ENCODE assay signal across 1 cellular context in the genomic region with DNA sequence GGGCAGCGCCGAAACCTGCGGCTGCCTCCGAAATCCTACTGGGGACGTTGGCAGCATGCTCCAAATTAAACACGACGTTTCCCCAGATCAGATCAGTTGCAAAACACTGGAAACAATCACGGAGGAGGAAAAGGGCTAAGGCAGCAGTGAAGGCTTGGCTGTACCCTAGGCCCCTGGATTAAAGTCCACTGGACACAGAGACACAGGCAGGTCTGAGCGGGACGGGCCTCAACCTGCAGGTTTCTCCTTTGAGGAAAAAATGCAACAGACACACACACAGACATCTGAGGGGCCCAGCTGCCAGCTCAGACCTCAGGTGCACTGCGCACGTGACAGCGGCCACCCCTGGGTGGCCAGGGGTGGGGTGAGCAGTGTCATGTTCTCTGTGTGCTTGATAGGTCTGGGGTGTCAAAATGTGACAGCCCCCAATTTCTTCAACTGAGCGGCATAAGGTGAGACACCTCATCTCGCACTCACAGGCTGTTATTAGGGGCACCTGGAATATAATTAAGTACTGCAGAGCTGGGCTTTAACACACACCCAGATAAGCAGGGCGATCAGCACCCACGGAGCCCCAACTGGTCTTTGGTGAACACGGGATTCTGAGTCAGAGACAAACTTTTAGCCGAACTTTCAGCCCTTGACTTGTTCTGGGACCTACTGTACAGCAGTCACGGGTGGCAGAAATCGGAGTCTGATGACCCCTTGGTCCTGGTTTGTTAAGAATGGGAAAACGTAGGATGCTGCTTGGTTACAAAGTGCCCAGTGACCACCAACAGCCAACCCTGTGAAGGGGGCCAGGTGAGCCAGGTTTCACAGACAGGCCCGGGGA.
TF ChIP-seq lines count a peak whose summit lies in the region.

No MANE protein-coding gene starts in this region.

TF ChIP-seq in HEK293, 187 proteins besides CTCF, POLR2A, EP300 and RAD21 (continued from another document):
- TF ChIP-seq, protein P1, sequence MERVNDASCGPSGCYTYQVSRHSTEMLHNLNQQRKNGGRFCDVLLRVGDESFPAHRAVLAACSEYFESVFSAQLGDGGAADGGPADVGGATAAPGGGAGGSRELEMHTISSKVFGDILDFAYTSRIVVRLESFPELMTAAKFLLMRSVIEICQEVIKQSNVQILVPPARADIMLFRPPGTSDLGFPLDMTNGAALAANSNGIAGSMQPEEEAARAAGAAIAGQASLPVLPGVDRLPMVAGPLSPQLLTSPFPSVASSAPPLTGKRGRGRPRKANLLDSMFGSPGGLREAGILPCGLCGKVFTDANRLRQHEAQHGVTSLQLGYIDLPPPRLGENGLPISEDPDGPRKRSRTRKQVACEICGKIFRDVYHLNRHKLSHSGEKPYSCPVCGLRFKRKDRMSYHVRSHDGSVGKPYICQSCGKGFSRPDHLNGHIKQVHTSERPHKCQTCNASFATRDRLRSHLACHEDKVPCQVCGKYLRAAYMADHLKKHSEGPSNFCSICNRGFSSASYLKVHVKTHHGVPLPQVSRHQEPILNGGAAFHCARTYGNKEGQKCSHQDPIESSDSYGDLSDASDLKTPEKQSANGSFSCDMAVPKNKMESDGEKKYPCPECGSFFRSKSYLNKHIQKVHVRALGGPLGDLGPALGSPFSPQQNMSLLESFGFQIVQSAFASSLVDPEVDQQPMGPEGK (tag by site-specific recombination; IDR thresholded peaks at IDR 0.05) = 0 out of 2 replicates have a peak, but pooled peaks have one; percentile 7
- TF ChIP-seq ZNF19 (tag by site-specific recombination; IDR thresholded peaks at IDR 0.05; ENCODE audit: low read depth) (no peak), ZNF132 (tag by site-specific recombination; IDR thresholded peaks at IDR 0.05; ENCODE audit: borderline replicate concordance) (no peak), ZNF585B (tag by site-specific recombination; IDR thresholded peaks at IDR 0.05) (no peak), GLIS1 (tag by site-specific recombination; IDR thresholded peaks at IDR 0.05) (peak; percentile 34; the same call in 1 of the 2 replicates), ZNF366 (tag by site-specific recombination; conservative IDR thresholded peaks at IDR 0.05) (no peak), ZNF335 (tag by site-specific recombination; conservative IDR thresholded peaks at IDR 0.05) (no peak), SCRT2 (tag by site-specific recombination; IDR thresholded peaks at IDR 0.05) (0 out of 2 replicates have a peak, but pooled peaks have one; percentile 29)
- TF ChIP-seq, protein P2, sequence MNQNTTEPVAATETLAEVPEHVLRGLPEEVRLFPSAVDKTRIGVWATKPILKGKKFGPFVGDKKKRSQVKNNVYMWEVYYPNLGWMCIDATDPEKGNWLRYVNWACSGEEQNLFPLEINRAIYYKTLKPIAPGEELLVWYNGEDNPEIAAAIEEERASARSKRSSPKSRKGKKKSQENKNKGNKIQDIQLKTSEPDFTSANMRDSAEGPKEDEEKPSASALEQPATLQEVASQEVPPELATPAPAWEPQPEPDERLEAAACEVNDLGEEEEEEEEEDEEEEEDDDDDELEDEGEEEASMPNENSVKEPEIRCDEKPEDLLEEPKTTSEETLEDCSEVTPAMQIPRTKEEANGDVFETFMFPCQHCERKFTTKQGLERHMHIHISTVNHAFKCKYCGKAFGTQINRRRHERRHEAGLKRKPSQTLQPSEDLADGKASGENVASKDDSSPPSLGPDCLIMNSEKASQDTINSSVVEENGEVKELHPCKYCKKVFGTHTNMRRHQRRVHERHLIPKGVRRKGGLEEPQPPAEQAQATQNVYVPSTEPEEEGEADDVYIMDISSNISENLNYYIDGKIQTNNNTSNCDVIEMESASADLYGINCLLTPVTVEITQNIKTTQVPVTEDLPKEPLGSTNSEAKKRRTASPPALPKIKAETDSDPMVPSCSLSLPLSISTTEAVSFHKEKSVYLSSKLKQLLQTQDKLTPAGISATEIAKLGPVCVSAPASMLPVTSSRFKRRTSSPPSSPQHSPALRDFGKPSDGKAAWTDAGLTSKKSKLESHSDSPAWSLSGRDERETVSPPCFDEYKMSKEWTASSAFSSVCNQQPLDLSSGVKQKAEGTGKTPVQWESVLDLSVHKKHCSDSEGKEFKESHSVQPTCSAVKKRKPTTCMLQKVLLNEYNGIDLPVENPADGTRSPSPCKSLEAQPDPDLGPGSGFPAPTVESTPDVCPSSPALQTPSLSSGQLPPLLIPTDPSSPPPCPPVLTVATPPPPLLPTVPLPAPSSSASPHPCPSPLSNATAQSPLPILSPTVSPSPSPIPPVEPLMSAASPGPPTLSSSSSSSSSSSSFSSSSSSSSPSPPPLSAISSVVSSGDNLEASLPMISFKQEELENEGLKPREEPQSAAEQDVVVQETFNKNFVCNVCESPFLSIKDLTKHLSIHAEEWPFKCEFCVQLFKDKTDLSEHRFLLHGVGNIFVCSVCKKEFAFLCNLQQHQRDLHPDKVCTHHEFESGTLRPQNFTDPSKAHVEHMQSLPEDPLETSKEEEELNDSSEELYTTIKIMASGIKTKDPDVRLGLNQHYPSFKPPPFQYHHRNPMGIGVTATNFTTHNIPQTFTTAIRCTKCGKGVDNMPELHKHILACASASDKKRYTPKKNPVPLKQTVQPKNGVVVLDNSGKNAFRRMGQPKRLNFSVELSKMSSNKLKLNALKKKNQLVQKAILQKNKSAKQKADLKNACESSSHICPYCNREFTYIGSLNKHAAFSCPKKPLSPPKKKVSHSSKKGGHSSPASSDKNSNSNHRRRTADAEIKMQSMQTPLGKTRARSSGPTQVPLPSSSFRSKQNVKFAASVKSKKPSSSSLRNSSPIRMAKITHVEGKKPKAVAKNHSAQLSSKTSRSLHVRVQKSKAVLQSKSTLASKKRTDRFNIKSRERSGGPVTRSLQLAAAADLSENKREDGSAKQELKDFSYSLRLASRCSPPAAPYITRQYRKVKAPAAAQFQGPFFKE (tag by site-specific recombination; IDR thresholded peaks at IDR 0.05; ENCODE audit: borderline replicate concordance) = no peak
